1 cellular context compared by ENCODE assay signal in genomic region chr7:55423891-55424290, GRCh38.
TF ChIP-seq lines count a peak whose summit lies in the region.

No MANE protein-coding gene starts in this region.

TF ChIP-seq in WTC11, 78 proteins besides CTCF, POLR2A, EP300 and RAD21 (continued from another document):
- TF ChIP-seq ARID4B (CRISPR knock-in tag; IDR thresholded peaks at IDR 0.05; ENCODE audit: borderline replicate concordance), result no peak
